In the genomic region with DNA sequence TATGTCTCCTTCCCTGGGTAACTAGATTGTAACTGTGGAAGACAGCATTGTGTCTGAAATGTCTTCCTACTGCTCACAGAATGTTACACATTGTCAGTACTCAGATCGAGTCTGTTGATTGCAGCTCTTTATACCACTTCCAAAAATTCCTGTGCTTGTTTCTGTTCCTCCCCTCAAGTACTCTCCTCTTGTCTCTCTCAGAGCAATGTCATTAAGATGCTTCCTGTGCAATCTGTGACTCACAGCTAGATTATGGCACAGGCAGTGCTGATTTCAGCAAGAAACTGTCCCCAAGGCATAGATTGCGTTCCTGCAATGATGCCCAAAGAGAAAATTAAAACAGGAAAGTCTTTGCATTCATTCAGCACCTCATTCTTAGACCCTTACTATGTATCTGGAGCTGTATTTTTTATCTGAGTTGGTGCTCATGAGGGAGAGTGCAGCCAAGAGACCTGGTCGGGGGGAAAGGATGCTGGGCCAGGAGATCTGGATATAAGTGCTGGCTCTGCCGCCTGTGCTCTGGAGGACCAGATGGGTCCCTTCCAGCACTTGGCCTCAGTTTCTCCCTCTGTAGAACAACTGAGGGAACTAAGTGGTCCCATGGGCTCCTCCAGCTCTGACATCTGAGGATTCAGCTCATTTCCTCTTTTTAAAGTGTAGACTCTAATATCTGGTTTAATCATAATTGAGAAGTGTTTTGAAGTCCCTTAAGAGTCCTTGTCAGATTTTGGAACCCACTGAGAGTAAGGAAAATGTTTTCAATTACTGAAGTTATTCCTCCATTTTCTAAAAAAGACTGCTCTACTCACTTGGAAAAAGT, we compare ENCODE assay signal across 8 cellular contexts. TPM values are rescaled to one million over a fixed set of nuclear protein-coding genes. Genes with fewer than 3 reads are reported as not detected.
DNase-seq lines count a peak whose midpoint lies in the region; ATAC-seq and TF ChIP-seq lines count a peak whose summit lies in the region.

No MANE protein-coding gene starts in this region.

- H3K4me1 ChIP-seq in parathyroid adenoma = peaks cover 8% of the 10 kb centered on the region
- H3K4me1 ChIP-seq in BE2C = peaks cover 24% of the 10 kb centered on the region
- peaks cover 0 to 7% (median 4%) of the 10 kb centered on the region in 4 donors for H3K4me1 ChIP-seq in esophagus muscularis mucosa

- H3K79me2 ChIP-seq in parathyroid adenoma = no peaks in the 10 kb centered on the region

- H2AFZ ChIP-seq in parathyroid adenoma = peak overlapping the region; percentile 8

- TF ChIP-seq EP300 in esophagus muscularis mucosa (IDR thresholded peaks at IDR 0.05) = no peak

- no peaks in the 10 kb centered on the region for H3K27me3 ChIP-seq in parathyroid adenoma (ENCODE audit: control insufficient read depth, insufficient read depth, low read length)
- H3K27me3 ChIP-seq in BE2C = no peaks in the 10 kb centered on the region
- H3K27me3 ChIP-seq in esophagus muscularis mucosa = no peaks in the 10 kb centered on the region

- TF ChIP-seq CTCF in epithelial cell of esophagus (IDR thresholded peaks at IDR 0.05; ENCODE audit: insufficient read depth, low read depth, low read length, missing control alignments) (no peak), parathyroid adenoma (IDR thresholded peaks at IDR 0.05) (no peak), BE2C (IDR thresholded peaks at IDR 0.05; ENCODE audit: low read depth, low read length) (no peak), esophagus muscularis mucosa (IDR thresholded peaks at IDR 0.05) (no peak)

- H3K4me2 ChIP-seq in parathyroid adenoma (ENCODE audit: low read length) = no peak overlapping the region

- no peak overlapping the region for H3K9ac ChIP-seq in parathyroid adenoma

- WGBS in esophagus muscularis mucosa = 50% methylated on average over 4 of the region's 4 CpGs

- H3K9me3 ChIP-seq in parathyroid adenoma (ENCODE audit: control insufficient read depth, low read length) (no peaks in the 10 kb centered on the region), BE2C (no peaks in the 10 kb centered on the region), esophagus muscularis mucosa (no peaks in the 10 kb centered on the region)

- peak; percentile 79 for DNase-seq in EL
- peak; percentile 80 for DNase-seq in NOMO-1 treated with dmso at 0.1 percent for 144 hours (lab: John Stamatoyannopoulos, UW; ENCODE audit: unreplicated experiment)
- peak; percentile 60 for DNase-seq in epithelial cell of esophagus (ENCODE audit: low read depth)
- DNase-seq in BE2C = no peak
- DNase-seq in esophagus muscularis mucosa (ENCODE audit: extremely low spot score) = no peak
- no peak for DNase-seq in NAMALWA (ENCODE audit: low spot score)

- H3K27ac ChIP-seq in parathyroid adenoma = no peak overlapping the region
- peak overlapping the region in 1 of 4 donors; percentile 32 for H3K27ac ChIP-seq in esophagus muscularis mucosa (replicated peaks in 1 of 4)

- ATAC-seq in HG03139 (IDR thresholded peaks at IDR 0.05; ENCODE audit: unreplicated experiment) = no peak

- H3K4me3 ChIP-seq in epithelial cell of esophagus (ENCODE audit: low read length) (no peak overlapping the region), parathyroid adenoma (ENCODE audit: low read depth, low read length) (no peak overlapping the region), BE2C (ENCODE audit: low read depth, low read length) (no peak overlapping the region), esophagus muscularis mucosa (no peak overlapping the region)

- no peaks in the 10 kb centered on the region for H3K36me3 ChIP-seq in parathyroid adenoma (ENCODE audit: control insufficient read depth, insufficient read depth, low read length)
- no peaks in the 10 kb centered on the region for H3K36me3 ChIP-seq in BE2C
- no peaks in the 10 kb centered on the region for H3K36me3 ChIP-seq in esophagus muscularis mucosa

- intact Hi-C loops in esophagus muscularis mucosa (cut with DNase I) = no loop called here

- TF ChIP-seq POLR2A in esophagus muscularis mucosa (IDR thresholded peaks at IDR 0.05; ENCODE audit: low read depth) = no peak

RNA-seq across cellular contexts. Expression of a gene that starts 40.8 kb away (rescaled TPM):
- polyA plus RNA-seq in BE2C (2012; ENCODE audit: insufficient read depth, insufficient read length, low read depth) = 95.4 TPM
- total RNA-seq in esophagus muscularis mucosa = 10 to 100 TPM; 19.5 to 52.4 (median 35.4) TPM

RNA-seq across cellular contexts. Expression of a gene that starts 54.9 kb away (rescaled TPM):
- 155 TPM for polyA plus RNA-seq in BE2C (2012; ENCODE audit: insufficient read depth, insufficient read length, low read depth)
- 100 to 1,000 TPM in 2 of 4 donors, 10 to 100 TPM in 2; 57.8 to 169 (median 101) TPM for total RNA-seq in esophagus muscularis mucosa

Comparison
In these comparisons a context has a peak if more than half of its experiments do, and no peak if none do; other contexts are left out.
1. DNase-seq: peak in EL (single experiment), NOMO-1 treated with dmso at 0.1 percent for 144 hours (single experiment) and epithelial cell of esophagus (single experiment); none in BE2C (single experiment), esophagus muscularis mucosa (single experiment) and NAMALWA (single experiment).